1 cellular context compared by ENCODE assay signal in the genomic region with DNA sequence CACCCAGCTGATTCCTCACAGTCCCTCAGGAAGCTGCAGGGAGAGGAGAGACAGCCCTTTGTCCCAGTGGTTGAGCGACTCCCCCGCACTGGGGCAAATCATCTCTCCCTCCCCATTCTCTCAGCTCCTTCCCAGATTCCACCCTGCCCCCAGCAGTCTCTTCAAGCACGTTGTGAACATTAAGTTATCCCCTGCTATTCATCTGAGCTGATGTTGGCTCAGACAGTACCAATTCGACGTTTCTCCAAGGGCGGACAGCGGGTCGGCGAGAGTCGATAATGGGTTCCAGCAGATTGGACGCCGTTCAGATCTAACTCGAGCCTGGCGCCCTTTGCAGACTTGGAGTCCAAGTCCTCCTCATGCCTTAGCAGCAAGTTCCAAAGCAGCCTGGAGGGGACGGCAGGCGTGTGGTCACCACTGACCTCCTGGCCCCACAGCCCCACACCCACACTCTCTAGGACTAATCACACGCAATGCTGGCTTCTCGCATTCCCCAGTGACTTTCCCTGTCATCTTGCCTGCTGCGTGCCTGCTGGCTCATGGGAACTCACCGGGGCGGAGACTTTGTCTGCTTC.
TF ChIP-seq lines count a peak whose summit lies in the region.

No MANE protein-coding gene starts in this region.

TF ChIP-seq in GM23338, 12 proteins besides CTCF, POLR2A, EP300 and RAD21 (continued from another document):
- no peak for TF ChIP-seq NANOG (IDR thresholded peaks at IDR 0.05; ENCODE audit: borderline replicate concordance)
- no peak for TF ChIP-seq ETS1 (IDR thresholded peaks at IDR 0.05)
- no peak for TF ChIP-seq EZH2 (IDR thresholded peaks at IDR 0.05; ENCODE audit: low read depth, unreplicated experiment)
- TF ChIP-seq STAT1 (IDR thresholded peaks at IDR 0.05; ENCODE audit: unreplicated experiment) = no peak
- no peak for TF ChIP-seq ZNF114 (CRISPR knock-in tag; IDR thresholded peaks at IDR 0.05)
- TF ChIP-seq ZNF331 (CRISPR knock-in tag; IDR thresholded peaks at IDR 0.05; ENCODE audit: low read depth) = no peak
- no peak for TF ChIP-seq CREB1 (CRISPR knock-in tag; IDR thresholded peaks at IDR 0.05; ENCODE audit: low read depth)
